Comparison of ENCODE assay signal across 1 cellular context in genomic region chr11:9609841-9610240, GRCh38.
TF ChIP-seq lines count a peak whose summit lies in the region.

No MANE protein-coding gene starts in this region.

TF ChIP-seq in K562, 482 proteins besides CTCF, POLR2A, EP300 and RAD21:
- TF ChIP-seq TRIM24 (IDR thresholded peaks at IDR 0.05) = peak in 1 of 2 experiments; percentile 39; a peak in 1 of 4 replicates
- no peak for TF ChIP-seq PRMT5 (CRISPR knock-in tag; IDR thresholded peaks at IDR 0.05)
- peak; percentile 17 for TF ChIP-seq RBM25 (IDR thresholded peaks at IDR 0.05; ENCODE audit: low read depth, low read length, severe bottlenecking)
- TF ChIP-seq XRCC5 (IDR thresholded peaks at IDR 0.05; ENCODE audit: low read depth, low read length) = no peak
- TF ChIP-seq ZNF121 (CRISPR knock-in tag; conservative IDR thresholded peaks at IDR 0.05) = peak; percentile 60; the same call in 1 of the 2 replicates
- TF ChIP-seq ZC3H4 (CRISPR knock-in tag; IDR thresholded peaks at IDR 0.05; ENCODE audit: borderline replicate concordance) = no peak
